9 cellular contexts compared by ENCODE assay signal in the genomic region with DNA sequence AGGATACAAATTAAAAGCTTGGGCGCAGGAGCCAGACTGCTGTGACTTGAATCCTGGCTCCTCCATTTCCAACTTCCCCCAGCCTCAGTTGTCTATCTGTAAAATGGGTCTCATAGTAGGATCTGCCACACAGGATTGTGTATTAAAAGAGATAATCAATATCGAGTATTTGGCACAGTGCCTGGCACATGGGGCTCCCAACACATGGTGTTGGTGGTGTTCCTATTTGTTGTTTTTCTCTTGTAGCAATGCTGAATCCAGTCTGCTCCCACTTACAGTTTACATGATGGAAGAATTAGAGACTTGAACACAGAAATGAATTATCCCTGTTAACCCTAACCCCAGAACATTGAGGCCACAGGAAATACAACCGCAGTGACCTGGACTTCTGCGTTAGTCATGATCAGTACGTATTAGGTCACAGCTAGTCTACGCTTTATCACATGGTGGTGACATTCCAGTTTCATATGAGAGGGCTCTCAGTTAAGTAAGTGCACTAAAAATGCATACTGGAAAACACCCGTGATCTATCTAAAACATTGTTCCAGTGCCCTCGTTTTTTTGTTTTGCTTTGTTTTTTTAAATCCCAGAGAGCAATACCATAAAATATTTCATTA.
DNase-seq lines count a peak whose midpoint lies in the region; ATAC-seq and TF ChIP-seq lines count a peak whose summit lies in the region.
"Had no signal": no experiment of that assay in that cellular context is flagged by ENCODE, and none has a peak within 500 bp of the region (broad histone marks: within the 10 kb centered on the region; RNA-seq: fewer than 3 reads in every experiment).

No MANE protein-coding gene starts in this region.

- DNase-seq in EL (peak; percentile 94), RWPE2 (ENCODE audit: low spot score) (no peak), epithelial cell of esophagus (ENCODE audit: low read depth) (peak; percentile 88), pulmonary artery endothelial cell (ENCODE audit: low read depth, low spot score) (peak; percentile 73), NCI-H2107 treated with DMSO at 0.1 percent for 48 hours (lab: John Stamatoyannopoulos, UW; ENCODE audit: unreplicated experiment) (no peak), midbrain (lab: John Stamatoyannopoulos, UW) (no peak), inferior parietal cortex (ENCODE audit: extremely low spot score) (no peak)

- H3K4me1 ChIP-seq in RWPE2 (ENCODE audit: insufficient read depth, poor library complexity, severe bottlenecking) = peaks cover 90% of the 10 kb centered on the region

- no peaks in the 10 kb centered on the region for H3K9me3 ChIP-seq in RWPE2 (ENCODE audit: severe bottlenecking)

- H3K36me3 ChIP-seq in RWPE2 (ENCODE audit: low read depth) = peaks cover 92% of the 10 kb centered on the region

- H3K4me3 ChIP-seq in RWPE2 (ENCODE audit: severe bottlenecking) (no peak overlapping the region), epithelial cell of esophagus (ENCODE audit: low read length) (no peak overlapping the region)

- H3K27me3 ChIP-seq in RWPE2 (ENCODE audit: insufficient read depth, poor library complexity, severe bottlenecking) = no peaks in the 10 kb centered on the region

- ATAC-seq in RWPE2 (ENCODE audit: low read depth) (no peak), GM21619 (IDR thresholded peaks at IDR 0.05; ENCODE audit: unreplicated experiment) (no peak)

- TF ChIP-seq CTCF in RWPE2 (IDR thresholded peaks at IDR 0.05; ENCODE audit: poor library complexity, severe bottlenecking) (no peak), epithelial cell of esophagus (IDR thresholded peaks at IDR 0.05; ENCODE audit: insufficient read depth, low read depth, low read length, missing control alignments) (no peak)

- H3K27ac ChIP-seq in RWPE2 (ENCODE audit: poor library complexity, severe bottlenecking) = peak overlapping the region; percentile 100
- H3K27ac ChIP-seq: HL-60 had no signal

Comparison
In these comparisons a context has a peak if more than half of its experiments do, and no peak if none do; other contexts are left out.
1. DNase-seq: peak in EL (single experiment), epithelial cell of esophagus (single experiment) and pulmonary artery endothelial cell (single experiment); none in RWPE2 (single experiment), NCI-H2107 treated with DMSO at 0.1 percent for 48 hours (single experiment), midbrain (single experiment) and inferior parietal cortex (single experiment).